Comparison of ENCODE assay signal across 21 cellular contexts in the genomic region with DNA sequence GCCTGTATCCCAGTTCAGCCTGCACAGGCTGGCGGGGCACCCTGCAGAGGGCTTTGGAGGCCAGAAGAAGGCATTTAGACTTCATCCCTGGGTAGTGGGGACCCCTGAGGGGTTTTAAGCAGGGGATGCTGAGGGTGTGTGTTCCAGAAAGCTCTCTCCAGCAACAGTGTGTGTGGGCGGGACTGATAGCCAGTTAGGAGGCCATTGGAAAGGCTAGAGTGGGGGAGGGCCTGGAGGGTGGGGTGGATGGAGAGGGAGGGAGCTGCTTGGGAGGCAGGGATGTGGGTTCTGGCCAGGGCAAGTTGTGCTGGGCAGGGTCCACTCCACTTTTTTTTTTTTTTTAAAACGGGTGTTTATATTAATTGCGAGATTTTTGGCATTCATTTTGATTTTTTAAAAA. TPM values are rescaled to one million over a fixed set of nuclear protein-coding genes. Genes with fewer than 3 reads are reported as not detected.
DNase-seq lines count a peak whose midpoint lies in the region; ATAC-seq, FAIRE-seq and TF ChIP-seq lines count a peak whose summit lies in the region.
"Had no signal": no experiment of that assay in that cellular context is flagged by ENCODE, and none has a peak within 500 bp of the region (broad histone marks: within the 10 kb centered on the region; RNA-seq: fewer than 3 reads in every experiment).

No MANE protein-coding gene starts in this region.

- no peak overlapping the region for H4K91ac ChIP-seq in IMR-90 (ENCODE audit: insufficient read depth, low read depth, low read length)

- no peak for TF ChIP-seq EP300 in K562 (IDR thresholded peaks at IDR 0.05; ENCODE audit: low read length)

- H3K23ac ChIP-seq in IMR-90 (ENCODE audit: low read depth, low read length), result no peak overlapping the region

- intact Hi-C loops in IMR-90 (cut with micrococcal nuclease), result no loop called here
- intact Hi-C loops in K562 (cut with micrococcal nuclease), result no loop called here

- dilution Hi-C loops in IMR-90 (cut with HindIII; ENCODE audit: low sequenced_read_pairs, unreplicated experiment), result no loop called here

- 86% methylated on average over 1 of the region's 4 CpGs; no CpG with 5 or more reads in 1 of the 2 experiments for WGBS in IMR-90 (ENCODE audit: extremely low coverage in 2 of 2, insufficient read length in 1 of 2), 2 experiments
- WGBS in K562 (ENCODE audit: insufficient coverage, low coverage, missing lambda C conversion rate), result 82% methylated on average over 2 of the region's 4 CpGs

- DNase-seq in IMR-90, result no peak
- DNase-seq in K562 (ENCODE audit: extremely low read depth in 1 of 4, low spot score in 3 of 4), result peak; percentile 38 to 56 (median 44)
- no peak for DNase-seq in dermis blood vessel endothelial cell
- no peak for DNase-seq in NOMO-1 treated with DMSO at 0.1 percent for 48 hours (lab: John Stamatoyannopoulos, UW; ENCODE audit: unreplicated experiment)
- no peak for DNase-seq in NCI-H2171 treated with DMSO at 0.1 percent for 48 hours (lab: John Stamatoyannopoulos, UW)
- DNase-seq: Calu3, GF-D8, GOT3, KG1, MV-4-11, NCI-H187, NCI-H2107, NCI-H2227 treated with DMSO at 0.1 percent for 48 hours, NCI-H524 had no signal

- no peak overlapping the region for H2BK5ac ChIP-seq in IMR-90 (ENCODE audit: low read depth, low read length, poor library complexity, severe bottlenecking)

- no peak overlapping the region for H4K5ac ChIP-seq in IMR-90 (ENCODE audit: low read depth, low read length)

- H3K4me3 ChIP-seq in IMR-90 (ENCODE audit: insufficient read depth, low read depth, low read length) (no peak overlapping the region), K562 (no peak overlapping the region)
- H3K4me3 ChIP-seq: A549, BLaER1 had no signal

- H3K4me1 ChIP-seq in IMR-90 (ENCODE audit: control insufficient read depth, insufficient read depth, low read length) (peaks cover 25% of the 10 kb centered on the region), K562 (replicated peaks in 1 of 2; ENCODE audit: control insufficient read depth in 2 of 2, insufficient read depth in 2 of 2, low read length in 2 of 2) (peaks cover 38 to 80% of the 10 kb centered on the region in 2 experiments)

- H3K9me3 ChIP-seq in IMR-90 (ENCODE audit: control insufficient read depth, insufficient read depth, low read length) (no peaks in the 10 kb centered on the region), K562 (replicated peaks; ENCODE audit: control insufficient read depth, insufficient read depth, low read depth, low read length) (no peaks in the 10 kb centered on the region)
- H3K9me3 ChIP-seq: A549, BLaER1 had no signal

- H3K27me3 ChIP-seq in IMR-90 (ENCODE audit: control insufficient read depth, insufficient read depth, low read length) (no peaks in the 10 kb centered on the region), K562 (ENCODE audit: control insufficient read depth in 2 of 2, insufficient read depth in 2 of 2, low read length in 2 of 2) (no peaks in the 10 kb centered on the region), layer of hippocampus (ENCODE audit: control insufficient read depth, insufficient read depth, low read length) (no peaks in the 10 kb centered on the region)
- H3K27me3 ChIP-seq: BLaER1 had no signal

- no TSS peak for BruUV-seq in IMR-90 (replicated peaks; lab: Mats Ljungman, UMichigan)
- no TSS peak for BruUV-seq in K562 (replicated peaks; lab: Mats Ljungman, UMichigan)

- H3K4me2 ChIP-seq in IMR-90 (ENCODE audit: low read depth, low read length) (no peak overlapping the region), K562 (ENCODE audit: insufficient read depth, low read length) (no peak overlapping the region)
- H3K4me2 ChIP-seq: A549 had no signal

- H3K36me3 ChIP-seq in IMR-90 (ENCODE audit: control insufficient read depth, insufficient read depth, low read length), result peaks cover 46% of the 10 kb centered on the region
- peaks cover 39% of the 10 kb centered on the region; the same call in 2 of the 3 replicates for H3K36me3 ChIP-seq in K562 (ENCODE audit: control insufficient read depth, insufficient read depth, low read length)

- TF ChIP-seq POLR2A in IMR-90 (IDR thresholded peaks at IDR 0.05; ENCODE audit: low read depth, low read length), result no peak
- no peak for TF ChIP-seq POLR2A in K562 (conservative IDR thresholded peaks at IDR 0.05)

- H3K9me1 ChIP-seq in IMR-90 (ENCODE audit: insufficient read depth, low read length) (no peaks in the 10 kb centered on the region; the same call in 1 of the 2 replicates), K562 (ENCODE audit: control insufficient read depth, insufficient read depth, low read length) (peaks cover under 1% of the 10 kb centered on the region)

- CTCF ChIA-PET in IMR-90 (lab: Yijun Ruan, JAX), result interaction anchor here (1.6 kb wide), 1 partner anchor 97 kb away, joined by 4 read pairs; no protein-coding TSS in a partner anchor
- CTCF ChIA-PET in K562 (lab: Yijun Ruan, JAX; ENCODE audit: low intra/inter-chr PET ratio), result interaction anchor here (0.6 kb wide), 1 partner anchor 20 kb away, joined by 3 read pairs; no protein-coding TSS in a partner anchor

- POLR2A ChIA-PET in IMR-90 (lab: Charles Lee; ENCODE audit: unreplicated experiment), result no interaction called here
- POLR2A ChIA-PET in K562 (lab: Yijun Ruan, JAX), result interaction anchor here (0.6 to 1.5 kb wide), 2 partner anchors 16 to 191 kb away, joined by 3 to 4 read pairs; no protein-coding TSS in a partner anchor

- no peak overlapping the region for H3K14ac ChIP-seq in IMR-90 (replicated peaks; ENCODE audit: low read depth, low read length)

- H2BK20ac ChIP-seq in IMR-90 (ENCODE audit: low read depth, low read length), result no peak overlapping the region

- H2AK9ac ChIP-seq in IMR-90 (replicated peaks; ENCODE audit: low read depth, low read length, poor library complexity), result peak overlapping the region; percentile 79

- FAIRE-seq in K562 (lab: Jason Lieb, UNC), result peak; percentile 76
- FAIRE-seq: A549 had no signal

- no peak overlapping the region for H3K18ac ChIP-seq in IMR-90 (ENCODE audit: low read depth, low read length)

- H4K20me1 ChIP-seq in IMR-90 (ENCODE audit: insufficient read depth, low read length) (peaks cover 19% of the 10 kb centered on the region), K562 (replicated peaks; ENCODE audit: control insufficient read depth, insufficient read depth, low read length) (no peaks in the 10 kb centered on the region)

- H4K8ac ChIP-seq in IMR-90 (ENCODE audit: low read depth in 2 of 2, low read length in 2 of 2), result no peak overlapping the region

- TF ChIP-seq RAD21 in IMR-90 (IDR thresholded peaks at IDR 0.05; ENCODE audit: low read length) (no peak), K562 (CRISPR knock-in tag; conservative IDR thresholded peaks at IDR 0.05 in 1 of 2, IDR thresholded peaks at IDR 0.05 in 1 of 2) (no peak)

- H2AK5ac ChIP-seq in IMR-90 (ENCODE audit: low read depth, low read length), result no peak overlapping the region

- H2AFZ ChIP-seq in IMR-90 (replicated peaks; ENCODE audit: low read length, poor library complexity) (no peak overlapping the region), K562 (ENCODE audit: low read depth, low read length) (no peak overlapping the region)

- ATAC-seq in IMR-90 (ENCODE audit: low read depth) (no peak), K562 (no peak)
- ATAC-seq: A549, HCT116, Panc1 had no signal

- H2BK15ac ChIP-seq in IMR-90 (ENCODE audit: low read depth, low read length), result no peak overlapping the region

- peaks cover 15% of the 10 kb centered on the region; the same call in 2 of the 3 replicates for H3K79me2 ChIP-seq in K562 (ENCODE audit: control insufficient read depth, insufficient read depth, low read length)

- in situ Hi-C loops in IMR-90 (cut with MboI; ENCODE audit: low sequenced_read_pairs), result no loop called here
- in situ Hi-C loops in K562 (cut with MboI), result no loop called here

- H3K79me1 ChIP-seq in IMR-90 (ENCODE audit: low read depth in 1 of 2, low read length in 2 of 2), result peaks cover 3 to 31% of the 10 kb centered on the region in 2 experiments; a peak in 2 of 4 replicates

- H3K27ac ChIP-seq in IMR-90 (ENCODE audit: insufficient read depth, low read length) (no peak overlapping the region), K562 (ENCODE audit: extremely low read depth, low read depth, low read length) (no peak overlapping the region), layer of hippocampus (ENCODE audit: low read depth, low read length) (peak overlapping the region; percentile 96), temporal lobe (ENCODE audit: low read depth, low read length) (peak overlapping the region; percentile 100)
- H3K27ac ChIP-seq: A549, BLaER1 had no signal

- H3K9ac ChIP-seq in IMR-90 (ENCODE audit: low read depth, low read length), result no peak overlapping the region
- H3K9ac ChIP-seq in K562 (ENCODE audit: insufficient read depth in 1 of 2, low read depth in 2 of 2, low read length in 2 of 2), result peak overlapping the region in 1 of 2 experiments; percentile 33; a peak in 1 of 4 replicates
- H3K9ac ChIP-seq: BLaER1 had no signal

- TF ChIP-seq CTCF in IMR-90 (conservative IDR thresholded peaks at IDR 0.05; ENCODE audit: low read depth, low read length) (no peak), K562 (IDR thresholded peaks at IDR 0.05 in 2 of 3, conservative IDR thresholded peaks at IDR 0.05 in 1 of 3; ENCODE audit: insufficient read depth in 2 of 3, low read depth in 1 of 3, low read length in 3 of 3) (no peak)

- H2BK120ac ChIP-seq in IMR-90 (ENCODE audit: low read depth, low read length), result no peak overlapping the region

- no peak overlapping the region for H3K4ac ChIP-seq in IMR-90 (ENCODE audit: low read depth, low read length)

- no peak overlapping the region for H3K56ac ChIP-seq in IMR-90 (ENCODE audit: extremely low read depth, insufficient read depth, low read length)

RNA-seq across cellular contexts. Expression of gene LYL1, which starts 28.3 kb away (rescaled TPM):
- total RNA-seq in IMR-90 (2012; rRNA removed), result 0.28 and 0.36 TPM in 2 replicates
- 0.39 and 0.63 TPM in 2 replicates for polyA plus RNA-seq in IMR-90 (2012; rRNA removed)
- 0.17 and 0.64 TPM in 2 replicates for polyA plus RNA-seq in IMR-90 (2012; cell fraction: cytosol; rRNA removed)
- 0.56 and 1.4 TPM in 2 replicates for polyA plus RNA-seq in IMR-90 (2012; cell fraction: nucleus; rRNA removed; ENCODE audit: low replicate concordance)
- 54.5 and 112 TPM in 2 replicates for total RNA-seq in K562 (2011; cell fraction: chromatin; rRNA removed; ENCODE audit: low replicate concordance)
- 105 and 123 TPM in 2 replicates for total RNA-seq in K562 (2011; cell fraction: nucleolus; rRNA removed)
- total RNA-seq in K562 (2011; cell fraction: nucleoplasm; rRNA removed), result 74.6 and 89.7 TPM in 2 replicates
- 266 and 312 TPM in 2 replicates for total RNA-seq in K562 (2014; rRNA removed)
- total RNA-seq in K562 (2014; rRNA removed; fragmentation: Illumina TruSeq; extraction: Trizol), result 13.2 and 17.7 TPM in 2 replicates
- 89.9 and 108 TPM in 2 replicates for total RNA-seq in K562 (2015; rRNA removed; fragmentation: Illumina TruSeq; extraction: Trizol)
- 216 and 218 TPM in 2 replicates for total RNA-seq in K562 (2021)
- polyA plus RNA-seq in K562 (2011; rRNA removed), result 34.0 and 47.0 TPM in 2 replicates
- polyA plus RNA-seq in K562 (2011; cell fraction: cytosol; rRNA removed), result 73.1 and 246 TPM in 2 replicates
- 76.6 and 132 TPM in 2 replicates for polyA plus RNA-seq in K562 (2011; cell fraction: nucleus; rRNA removed)
- polyA plus RNA-seq in K562 (2012), result 144 and 229 TPM in 2 replicates
- polyA plus RNA-seq in K562 (2014; fragmentation: Illumina TruSeq; extraction: Trizol), result 17.8 and 71.5 TPM in 2 replicates
- polyA plus RNA-seq in K562 (2014; fragmentation: Nextera tagmentation; extraction: Ambion mirVana), result 1 to 10 TPM; 1.3 to 1.6 TPM
- 165 and 175 TPM in 2 replicates for polyA plus RNA-seq in K562 (2014; rRNA removed)
- 12.7 and 14.2 TPM in 2 replicates for polyA minus RNA-seq in K562 (2011; rRNA and poly(A)+ RNA removed)
- polyA minus RNA-seq in K562 (2011; cell fraction: cytosol; rRNA and poly(A)+ RNA removed), result 46.0 and 79.3 TPM in 2 replicates
- 37.4 and 52.3 TPM in 2 replicates for polyA minus RNA-seq in K562 (2011; cell fraction: nucleus; rRNA and poly(A)+ RNA removed)
- 1.2 TPM for total RNA-seq in temporal lobe
- total RNA-seq in dermis blood vessel endothelial cell, result 51.8 and 55.0 TPM in 2 replicates
- total RNA-seq: Calu3, SK-MEL-5 had no signal

RNA-seq across cellular contexts. Expression of gene TRMT1, which starts 42.2 kb away (rescaled TPM):
- total RNA-seq in IMR-90 (2012; rRNA removed) (23.3 and 28.3 TPM in 2 replicates), K562 (2014; rRNA removed) (89.1 and 113 TPM in 2 replicates), K562 (2014; rRNA removed; fragmentation: Illumina TruSeq; extraction: Trizol) (25.8 and 42.9 TPM in 2 replicates), K562 (2015; rRNA removed; fragmentation: Illumina TruSeq; extraction: Trizol) (54.3 and 60.2 TPM in 2 replicates), K562 (2021) (118 TPM in 2 replicates), temporal lobe (14.3 TPM), dermis blood vessel endothelial cell (44.7 and 47.0 TPM in 2 replicates)
- polyA plus RNA-seq in IMR-90 (2012; rRNA removed) (56.0 and 62.1 TPM in 2 replicates), K562 (2011; rRNA removed) (44.1 and 53.3 TPM in 2 replicates), K562 (2014; fragmentation: Illumina TruSeq; extraction: Trizol) (84.8 and 96.2 TPM in 2 replicates), K562 (2014; fragmentation: Nextera tagmentation; extraction: Ambion mirVana) (10 to 100 TPM in 1 of 2 experiments, 1 to 10 TPM in 1; 5.8 to 10.9 TPM), K562 (2014; rRNA removed) (155 and 158 TPM in 2 replicates)
- 30.8 and 37.2 TPM in 2 replicates for polyA plus RNA-seq in IMR-90 (2012; cell fraction: cytosol; rRNA removed)
- 280 and 687 TPM in 2 replicates for polyA plus RNA-seq in IMR-90 (2012; cell fraction: nucleus; rRNA removed; ENCODE audit: low replicate concordance)
- 73.3 and 179 TPM in 2 replicates for total RNA-seq in K562 (2011; cell fraction: chromatin; rRNA removed; ENCODE audit: low replicate concordance)
- 168 and 175 TPM in 2 replicates for total RNA-seq in K562 (2011; cell fraction: nucleolus; rRNA removed)
- total RNA-seq in K562 (2011; cell fraction: nucleoplasm; rRNA removed), result 79.0 and 80.0 TPM in 2 replicates
- polyA plus RNA-seq in K562 (2011; cell fraction: cytosol; rRNA removed), result 39.2 and 80.0 TPM in 2 replicates
- 282 and 531 TPM in 2 replicates for polyA plus RNA-seq in K562 (2011; cell fraction: nucleus; rRNA removed)
- polyA plus RNA-seq in K562 (2012), result 59.6 and 77.8 TPM in 2 replicates
- polyA minus RNA-seq in K562 (2011; rRNA and poly(A)+ RNA removed), result 23.7 and 27.9 TPM in 2 replicates
- 49.3 and 51.7 TPM in 2 replicates for polyA minus RNA-seq in K562 (2011; cell fraction: cytosol; rRNA and poly(A)+ RNA removed)
- 50.5 and 77.3 TPM in 2 replicates for polyA minus RNA-seq in K562 (2011; cell fraction: nucleus; rRNA and poly(A)+ RNA removed)

RNA-seq across cellular contexts. Expression of gene NACC1, which starts 43.7 kb away (rescaled TPM):
- total RNA-seq in IMR-90 (2012; rRNA removed) (42.5 and 56.7 TPM in 2 replicates), K562 (2014; rRNA removed) (62.4 and 85.7 TPM in 2 replicates), K562 (2014; rRNA removed; fragmentation: Illumina TruSeq; extraction: Trizol) (9.1 and 9.5 TPM in 2 replicates), K562 (2015; rRNA removed; fragmentation: Illumina TruSeq; extraction: Trizol) (40.2 and 46.8 TPM in 2 replicates), K562 (2021) (93.0 and 96.6 TPM in 2 replicates), temporal lobe (11.6 TPM), dermis blood vessel endothelial cell (35.9 and 136 TPM in 2 replicates)
- polyA plus RNA-seq in IMR-90 (2012; rRNA removed) (181 and 243 TPM in 2 replicates), K562 (2011; rRNA removed) (25.8 and 49.0 TPM in 2 replicates), K562 (2014; fragmentation: Illumina TruSeq; extraction: Trizol) (23.2 and 90.7 TPM in 2 replicates), K562 (2014; fragmentation: Nextera tagmentation; extraction: Ambion mirVana) (under 1 TPM; 0.04 to 0.17 TPM), K562 (2014; rRNA removed) (46.1 and 68.1 TPM in 2 replicates)
- polyA plus RNA-seq in IMR-90 (2012; cell fraction: cytosol; rRNA removed), result 122 and 198 TPM in 2 replicates
- polyA plus RNA-seq in IMR-90 (2012; cell fraction: nucleus; rRNA removed; ENCODE audit: low replicate concordance), result 98.8 and 265 TPM in 2 replicates
- 31.6 and 133 TPM in 2 replicates for total RNA-seq in K562 (2011; cell fraction: chromatin; rRNA removed; ENCODE audit: low replicate concordance)
- 77.5 and 89.6 TPM in 2 replicates for total RNA-seq in K562 (2011; cell fraction: nucleolus; rRNA removed)
- 35.3 and 45.1 TPM in 2 replicates for total RNA-seq in K562 (2011; cell fraction: nucleoplasm; rRNA removed)
- 59.4 and 222 TPM in 2 replicates for polyA plus RNA-seq in K562 (2011; cell fraction: cytosol; rRNA removed)
- 52.2 and 123 TPM in 2 replicates for polyA plus RNA-seq in K562 (2011; cell fraction: nucleus; rRNA removed)
- polyA plus RNA-seq in K562 (2012), result 35.2 and 37.0 TPM in 2 replicates
- polyA minus RNA-seq in K562 (2011; rRNA and poly(A)+ RNA removed), result 17.9 and 39.8 TPM in 2 replicates
- 67.5 and 79.0 TPM in 2 replicates for polyA minus RNA-seq in K562 (2011; cell fraction: cytosol; rRNA and poly(A)+ RNA removed)
- polyA minus RNA-seq in K562 (2011; cell fraction: nucleus; rRNA and poly(A)+ RNA removed), result 16.6 and 18.0 TPM in 2 replicates

Comparison
In these comparisons a context has a peak if more than half of its experiments do, and no peak if none do; other contexts are left out.
1. DNase-seq: peak in K562 (4 of 4); none in IMR-90 (single experiment), dermis blood vessel endothelial cell (single experiment), NOMO-1 treated with DMSO at 0.1 percent for 48 hours (single experiment) and NCI-H2171 treated with DMSO at 0.1 percent for 48 hours (single experiment).
2. H3K27ac ChIP-seq: peak in layer of hippocampus (single experiment) and temporal lobe (single experiment); none in IMR-90 (single experiment) and K562 (single experiment).